ENCODE assay signal across 1 cellular context in genomic region chr12:32755051-32755653, GRCh38.
A peak's percentile ranks its signal among the peaks of the same experiment; 100 is the strongest.
TF ChIP-seq lines count a peak whose summit lies in the region.

No MANE protein-coding gene starts in this region.

TF ChIP-seq in WTC11, 78 proteins besides CTCF, POLR2A, EP300 and RAD21 (continued from another document):
- TF ChIP-seq ARID4B (CRISPR knock-in tag; IDR thresholded peaks at IDR 0.05; ENCODE audit: borderline replicate concordance) (peak; percentile 61; the same call in 1 of the 2 replicates), ZBTB43 (CRISPR knock-in tag; IDR thresholded peaks at IDR 0.05) (no peak), GRHL2 (CRISPR knock-in tag; IDR thresholded peaks at IDR 0.05; ENCODE audit: insufficient replicate concordance, severe bottlenecking) (no peak), ZNF317 (CRISPR knock-in tag; IDR thresholded peaks at IDR 0.05; ENCODE audit: borderline replicate concordance, low read depth) (peak; percentile 7; the same call in 1 of the 2 replicates), MYBL2 (CRISPR knock-in tag; IDR thresholded peaks at IDR 0.05) (peak; percentile 16; the same call in 1 of the 2 replicates), CDX4 (CRISPR knock-in tag; IDR thresholded peaks at IDR 0.05; ENCODE audit: borderline replicate concordance) (no peak), USF2 (CRISPR knock-in tag; IDR thresholded peaks at IDR 0.05) (peak; percentile 29; the same call in 1 of the 2 replicates), CREM (CRISPR knock-in tag; IDR thresholded peaks at IDR 0.05) (no peak), ZNF219 (CRISPR knock-in tag; IDR thresholded peaks at IDR 0.05; ENCODE audit: borderline replicate concordance) (no peak), TEAD4 (CRISPR knock-in tag; IDR thresholded peaks at IDR 0.05) (no peak), SMAD3 (CRISPR knock-in tag; IDR thresholded peaks at IDR 0.05; ENCODE audit: borderline replicate concordance) (no peak), HMGA2 (CRISPR knock-in tag; IDR thresholded peaks at IDR 0.05) (no peak), NFATC4 (CRISPR knock-in tag; IDR thresholded peaks at IDR 0.05) (no peak), STAT6 (CRISPR knock-in tag; conservative IDR thresholded peaks at IDR 0.05; ENCODE audit: low read depth) (no peak), NFYB (CRISPR knock-in tag; conservative IDR thresholded peaks at IDR 0.05; ENCODE audit: low read depth) (no peak), ZNF671 (CRISPR knock-in tag; IDR thresholded peaks at IDR 0.05) (no peak), ELF4 (CRISPR knock-in tag; IDR thresholded peaks at IDR 0.05; ENCODE audit: low read depth) (0 out of 2 replicates have a peak, but pooled peaks have one; percentile 44), ZNF121 (CRISPR knock-in tag; IDR thresholded peaks at IDR 0.05) (peak; percentile 85; the same call in 1 of the 2 replicates), USF1 (CRISPR knock-in tag; IDR thresholded peaks at IDR 0.05) (no peak), OVOL2 (CRISPR knock-in tag; IDR thresholded peaks at IDR 0.05; ENCODE audit: borderline replicate concordance) (no peak), GTF2I (CRISPR knock-in tag; conservative IDR thresholded peaks at IDR 0.05) (no peak), E2F1 (CRISPR knock-in tag; IDR thresholded peaks at IDR 0.05) (no peak), ZSCAN18 (CRISPR knock-in tag; IDR thresholded peaks at IDR 0.05) (no peak), TP53 (CRISPR knock-in tag; IDR thresholded peaks at IDR 0.05) (no peak), IRF2 (CRISPR knock-in tag; IDR thresholded peaks at IDR 0.05; ENCODE audit: borderline replicate concordance, low read depth) (no peak), ERG (CRISPR knock-in tag; IDR thresholded peaks at IDR 0.05) (no peak), EMX1 (CRISPR knock-in tag; IDR thresholded peaks at IDR 0.05) (no peak), ATF6 (CRISPR knock-in tag; IDR thresholded peaks at IDR 0.05) (no peak), PRRX2 (CRISPR knock-in tag; IDR thresholded peaks at IDR 0.05) (no peak), PREB (CRISPR knock-in tag; IDR thresholded peaks at IDR 0.05; ENCODE audit: borderline replicate concordance) (no peak), NR2C2 (CRISPR knock-in tag; IDR thresholded peaks at IDR 0.05) (no peak), E2F5 (CRISPR knock-in tag; IDR thresholded peaks at IDR 0.05) (no peak), FOXJ3 (CRISPR knock-in tag; IDR thresholded peaks at IDR 0.05; ENCODE audit: borderline replicate concordance) (no peak), FOXP1 (CRISPR knock-in tag; IDR thresholded peaks at IDR 0.05; ENCODE audit: borderline replicate concordance) (peak; percentile 50)
